In genomic region chr13:20814224-20814910, GRCh38 we compare ENCODE assay signal across 10 cellular contexts. TPM values are rescaled to one million over a fixed set of nuclear protein-coding genes. Genes with fewer than 3 reads are reported as not detected.
DNase-seq lines count a peak whose midpoint lies in the region; ATAC-seq and TF ChIP-seq lines count a peak whose summit lies in the region.
"Had no signal": no experiment of that assay in that cellular context is flagged by ENCODE, and none has a peak within 500 bp of the region (broad histone marks: within the 10 kb centered on the region; RNA-seq: fewer than 3 reads in every experiment).

No MANE protein-coding gene starts in this region.

- no peaks in the 10 kb centered on the region for H3K4me1 ChIP-seq in breast epithelium
- H3K4me1 ChIP-seq in vagina, result peaks cover 19% of the 10 kb centered on the region

- H3K27ac ChIP-seq in breast epithelium (peak overlapping the region; percentile 48 to 54), vagina (peak overlapping the region; percentile 43)
- H3K27ac ChIP-seq: 22Rv1 had no signal

- DNase-seq in DMS 273 (lab: John Stamatoyannopoulos, UW; ENCODE audit: unreplicated experiment) (peak; percentile 65), DMS 273 treated with DMSO at 0.1 percent for 48 hours (lab: John Stamatoyannopoulos, UW) (no peak), breast epithelium (ENCODE audit: low spot score in 2 of 2) (peak; percentile 57 to 61), left colon (peak; percentile 48 to 64), vagina (ENCODE audit: extremely low spot score in 2 of 2) (peak in 1 of 2 donors; percentile 89)
- DNase-seq in stimulated activated CD4-positive, alpha-beta T cell treated with anti-CD3 and anti-CD28 coated beads, Interleukin-2, amount 100 ng/mL, for 24 hours, result no peak
- DNase-seq: naive B cell had no signal

- TF ChIP-seq POLR2A in breast epithelium (IDR thresholded peaks at IDR 0.05) (no peak), vagina (IDR thresholded peaks at IDR 0.05) (no peak)

- ATAC-seq in left colon (peak; percentile 62), HG03108 (IDR thresholded peaks at IDR 0.05; ENCODE audit: unreplicated experiment) (no peak), HG03280 (IDR thresholded peaks at IDR 0.05; ENCODE audit: unreplicated experiment) (no peak)

- no peaks in the 10 kb centered on the region for H3K27me3 ChIP-seq in breast epithelium
- no peaks in the 10 kb centered on the region for H3K27me3 ChIP-seq in vagina

- H3K36me3 ChIP-seq in breast epithelium (no peaks in the 10 kb centered on the region), vagina (no peaks in the 10 kb centered on the region)

- H3K4me3 ChIP-seq in breast epithelium (no peak overlapping the region), vagina (no peak overlapping the region)

- TF ChIP-seq CTCF in breast epithelium (IDR thresholded peaks at IDR 0.05) (no peak), vagina (IDR thresholded peaks at IDR 0.05) (no peak)

- H3K9me3 ChIP-seq in breast epithelium (no peaks in the 10 kb centered on the region), vagina (no peaks in the 10 kb centered on the region)

- intact Hi-C loops in breast epithelium (cut with DNase I; ENCODE audit: low total_unique reads), result no loop called here
- intact Hi-C loops in left colon (cut with DNase I, micrococcal nuclease), result no loop called here
- intact Hi-C loops in vagina (cut with DNase I), result no loop called here

RNA-seq across cellular contexts. Expression of gene EEF1AKMT1, which starts 40.6 kb away (rescaled TPM):
- total RNA-seq in breast epithelium (10 to 100 TPM in 2 of 3 donors, 1 to 10 TPM in 1; 9.0 to 16.1 (median 13.5) TPM), left colon (1 to 10 TPM; 3.5 to 5.5 TPM), vagina (6.9 TPM)

Comparison
In these comparisons a context has a peak if more than half of its experiments do, and no peak if none do; other contexts are left out.
1. DNase-seq: peak in DMS 273 (single experiment), breast epithelium (2 of 2) and left colon (2 of 2); none in DMS 273 treated with DMSO at 0.1 percent for 48 hours (single experiment) and stimulated activated CD4-positive, alpha-beta T cell treated with anti-CD3 and anti-CD28 coated beads, Interleukin-2, amount 100 ng/mL, for 24 hours (0 of 2).